In the genomic region with DNA sequence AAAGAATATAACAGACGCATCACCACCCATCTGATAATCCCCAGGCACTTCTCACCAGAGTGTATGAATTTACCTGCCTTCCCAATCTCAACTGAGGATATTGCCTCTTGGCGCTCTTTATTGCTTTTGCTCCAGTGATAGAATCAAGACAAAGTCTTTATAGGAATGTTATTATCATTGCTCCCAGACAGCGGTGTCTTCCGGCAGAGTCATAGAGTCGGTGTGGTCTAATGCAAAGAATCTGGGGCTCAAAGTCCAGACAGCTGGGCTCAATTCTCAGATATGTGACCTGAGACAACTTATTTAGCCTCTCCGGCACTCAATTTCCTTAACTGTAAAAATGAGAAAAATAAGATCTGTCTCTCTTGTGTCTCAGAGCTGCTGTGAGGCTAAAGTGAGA, we compare ENCODE assay signal across 23 cellular contexts.
"Had no signal": no experiment of that assay in that cellular context is flagged by ENCODE, and none has a peak within 500 bp of the region (broad histone marks: within the 10 kb centered on the region; RNA-seq: fewer than 3 reads in every experiment).

No MANE protein-coding gene starts in this region.

- H3K36me3 Mint-ChIP-seq: memory B cell; naive thymus-derived CD8-positive, alpha-beta T cell; stimulated activated naive B cell treated with anti-CD40 and anti-IgM and Interleukin-4, amounts not matched to agents 10 μg/mL and 1 μg/mL and 100 μg/mL, for 72 hours; type B pancreatic cell had no signal

- DNase-seq: head of caudate nucleus; hippocampal formation; kidney; left ventricle myocardium inferior; midbrain; naive thymus-derived CD8-positive, alpha-beta T cell; ovary; right lobe of liver; stimulated activated CD4-positive, alpha-beta T cell treated with anti-CD3 and anti-CD28 coated beads, Interleukin-12 subunit alpha, Interleukin-12 subunit beta, amount 100 ng/mL, for 4 hours; stimulated activated CD4-positive, alpha-beta T cell treated with anti-CD3 and anti-CD28 coated beads, Interleukin-15, amount 100 ng/mL, for 24 hours; stimulated activated CD4-positive, alpha-beta T cell treated with anti-CD3 and anti-CD28 coated beads, Interleukin-2, amount 100 ng/mL, for 24 hours; stimulated activated CD4-positive, alpha-beta T cell treated with anti-CD3 and anti-CD28 coated beads, Interleukin-4, amount 100 ng/mL, for 1 hour; stimulated activated naive B cell treated with anti-CD40 and anti-IgM and Interleukin-4, amounts not matched to agents 10 μg/mL and 1 μg/mL and 100 μg/mL, for 72 hours; stimulated activated naive CD8-positive, alpha-beta T cell treated with anti-CD3 and anti-CD28 coated beads, Interleukin-15, Interleukin-2, amounts not matched to agents 100 U/mL and 50 U/mL, for 24 hours; stomach; testis; thyroid gland; uterus had no signal

- H3K36me3 ChIP-seq: left ventricle myocardium inferior, ovary, right atrium auricular region, right lobe of liver, stomach, thyroid gland, uterus had no signal

- H3K27ac ChIP-seq: left ventricle myocardium inferior, ovary, right atrium auricular region, right lobe of liver, stomach, testis, thyroid gland, uterus had no signal

- H3K9me3 ChIP-seq: left ventricle myocardium inferior, ovary, right atrium auricular region, right lobe of liver, stomach, testis, thyroid gland, uterus had no signal

- H3K4me3 Mint-ChIP-seq: memory B cell; naive thymus-derived CD8-positive, alpha-beta T cell; nephron; stimulated activated naive B cell treated with anti-CD40 and anti-IgM and Interleukin-4, amounts not matched to agents 10 μg/mL and 1 μg/mL and 100 μg/mL, for 72 hours; type B pancreatic cell had no signal

- H3K27me3 Mint-ChIP-seq: progenitor cell of endocrine pancreas had no signal

- H3K9me3 Mint-ChIP-seq: memory B cell; naive thymus-derived CD8-positive, alpha-beta T cell; nephron; stimulated activated naive B cell treated with anti-CD40 and anti-IgM and Interleukin-4, amounts not matched to agents 10 μg/mL and 1 μg/mL and 100 μg/mL, for 72 hours had no signal

- H3K27ac Mint-ChIP-seq: memory B cell; naive thymus-derived CD8-positive, alpha-beta T cell; nephron; progenitor cell of endocrine pancreas; stimulated activated naive B cell treated with anti-CD40 and anti-IgM and Interleukin-4, amounts not matched to agents 10 μg/mL and 1 μg/mL and 100 μg/mL, for 72 hours; type B pancreatic cell had no signal

- H3K27me3 ChIP-seq: ovary, right atrium auricular region, testis, thyroid gland had no signal

- H3K4me1 Mint-ChIP-seq: memory B cell; naive thymus-derived CD8-positive, alpha-beta T cell; nephron; stimulated activated naive B cell treated with anti-CD40 and anti-IgM and Interleukin-4, amounts not matched to agents 10 μg/mL and 1 μg/mL and 100 μg/mL, for 72 hours had no signal

- ATAC-seq: naive thymus-derived CD8-positive, alpha-beta T cell; right lobe of liver; stimulated activated naive B cell treated with anti-CD40 and anti-IgM and Interleukin-4, amounts not matched to agents 10 μg/mL and 1 μg/mL and 100 μg/mL, for 72 hours; stimulated activated naive CD8-positive, alpha-beta T cell treated with anti-CD3 and anti-CD28 coated beads, Interleukin-15, Interleukin-2, amounts not matched to agents 100 U/mL and 50 U/mL, for 24 hours had no signal

- H3K4me3 ChIP-seq: left ventricle myocardium inferior, ovary, right atrium auricular region, right lobe of liver, stomach, testis, thyroid gland, uterus had no signal

- H3K4me1 ChIP-seq: left ventricle myocardium inferior, right atrium auricular region, right lobe of liver, stomach, testis, thyroid gland, uterus had no signal
